In genomic region chr22:42856865-42857704, GRCh38 we compare ENCODE assay signal across 1 cellular context.
TF ChIP-seq lines count a peak whose summit lies in the region.

Gene ARFGAP3, minus strand, starts transcription at chr22:42857273. Its CDS starts 91 bp downstream, at chr22:42857182.

TF ChIP-seq in K562, 482 proteins besides CTCF, POLR2A, EP300 and RAD21 (continued from another document and continues in another):
- TF ChIP-seq HNRNPK (IDR thresholded peaks at IDR 0.05; ENCODE audit: low read depth, low read length, poor library complexity, severe bottlenecking) (peak; percentile 40), FOXJ2 (tag; IDR thresholded peaks at IDR 0.05) (no peak), SIN3A (IDR thresholded peaks at IDR 0.05; ENCODE audit: borderline replicate concordance in 2 of 2, control insufficient read depth in 1 of 2, low read depth in 2 of 2, low read length in 2 of 2) (peak; percentile 80 to 90; a peak in 3 of 4 replicates), MAFF (IDR thresholded peaks at IDR 0.05; ENCODE audit: low read length) (no peak), ZNF146 (CRISPR knock-in tag; IDR thresholded peaks at IDR 0.05; ENCODE audit: unreplicated experiment) (no peak), ATF4 (CRISPR knock-in tag; IDR thresholded peaks at IDR 0.05) (no peak), CREB1 (IDR thresholded peaks at IDR 0.05) (peak; percentile 84), CREB1 (CRISPR knock-in tag; IDR thresholded peaks at IDR 0.05) (peak; percentile 77), BDP1 (IDR thresholded peaks at IDR 0.05; ENCODE audit: insufficient read depth, insufficient read length) (no peak), C11orf30 (IDR thresholded peaks at IDR 0.05; ENCODE audit: low read depth) (peak; percentile 66), OTX1 (CRISPR knock-in tag; IDR thresholded peaks at IDR 0.05) (no peak), KDM5B (IDR thresholded peaks at IDR 0.05; ENCODE audit: insufficient replicate concordance, low read depth, low read length) (peak; percentile 59), SLC30A9 (CRISPR knock-in tag; IDR thresholded peaks at IDR 0.05) (no peak), ETV5 (CRISPR knock-in tag; IDR thresholded peaks at IDR 0.05; ENCODE audit: low read depth) (peak; percentile 50; the same call in 1 of the 2 replicates), CTBP1 (IDR thresholded peaks at IDR 0.05; ENCODE audit: borderline replicate concordance) (peak; percentile 75), MIER1 (IDR thresholded peaks at IDR 0.05; ENCODE audit: low read depth) (no peak), CBFA2T3 (IDR thresholded peaks at IDR 0.05) (no peak), MGA (IDR thresholded peaks at IDR 0.05) (peak; percentile 99), EP400 (IDR thresholded peaks at IDR 0.05) (peak; percentile 75; the same call in 1 of the 2 replicates), TAF1 (IDR thresholded peaks at IDR 0.05; ENCODE audit: control insufficient read depth, extremely low read depth, insufficient read depth, low read length, severe bottlenecking) (no peak), L3MBTL2 (IDR thresholded peaks at IDR 0.05) (peak; percentile 100)
- TF ChIP-seq, protein P1, sequence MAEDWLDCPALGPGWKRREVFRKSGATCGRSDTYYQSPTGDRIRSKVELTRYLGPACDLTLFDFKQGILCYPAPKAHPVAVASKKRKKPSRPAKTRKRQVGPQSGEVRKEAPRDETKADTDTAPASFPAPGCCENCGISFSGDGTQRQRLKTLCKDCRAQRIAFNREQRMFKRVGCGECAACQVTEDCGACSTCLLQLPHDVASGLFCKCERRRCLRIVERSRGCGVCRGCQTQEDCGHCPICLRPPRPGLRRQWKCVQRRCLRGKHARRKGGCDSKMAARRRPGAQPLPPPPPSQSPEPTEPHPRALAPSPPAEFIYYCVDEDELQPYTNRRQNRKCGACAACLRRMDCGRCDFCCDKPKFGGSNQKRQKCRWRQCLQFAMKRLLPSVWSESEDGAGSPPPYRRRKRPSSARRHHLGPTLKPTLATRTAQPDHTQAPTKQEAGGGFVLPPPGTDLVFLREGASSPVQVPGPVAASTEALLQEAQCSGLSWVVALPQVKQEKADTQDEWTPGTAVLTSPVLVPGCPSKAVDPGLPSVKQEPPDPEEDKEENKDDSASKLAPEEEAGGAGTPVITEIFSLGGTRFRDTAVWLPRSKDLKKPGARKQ (CRISPR knock-in tag; IDR thresholded peaks at IDR 0.05): peak; percentile 90; the same call in 1 of the 2 replicates
- TF ChIP-seq, protein P2, sequence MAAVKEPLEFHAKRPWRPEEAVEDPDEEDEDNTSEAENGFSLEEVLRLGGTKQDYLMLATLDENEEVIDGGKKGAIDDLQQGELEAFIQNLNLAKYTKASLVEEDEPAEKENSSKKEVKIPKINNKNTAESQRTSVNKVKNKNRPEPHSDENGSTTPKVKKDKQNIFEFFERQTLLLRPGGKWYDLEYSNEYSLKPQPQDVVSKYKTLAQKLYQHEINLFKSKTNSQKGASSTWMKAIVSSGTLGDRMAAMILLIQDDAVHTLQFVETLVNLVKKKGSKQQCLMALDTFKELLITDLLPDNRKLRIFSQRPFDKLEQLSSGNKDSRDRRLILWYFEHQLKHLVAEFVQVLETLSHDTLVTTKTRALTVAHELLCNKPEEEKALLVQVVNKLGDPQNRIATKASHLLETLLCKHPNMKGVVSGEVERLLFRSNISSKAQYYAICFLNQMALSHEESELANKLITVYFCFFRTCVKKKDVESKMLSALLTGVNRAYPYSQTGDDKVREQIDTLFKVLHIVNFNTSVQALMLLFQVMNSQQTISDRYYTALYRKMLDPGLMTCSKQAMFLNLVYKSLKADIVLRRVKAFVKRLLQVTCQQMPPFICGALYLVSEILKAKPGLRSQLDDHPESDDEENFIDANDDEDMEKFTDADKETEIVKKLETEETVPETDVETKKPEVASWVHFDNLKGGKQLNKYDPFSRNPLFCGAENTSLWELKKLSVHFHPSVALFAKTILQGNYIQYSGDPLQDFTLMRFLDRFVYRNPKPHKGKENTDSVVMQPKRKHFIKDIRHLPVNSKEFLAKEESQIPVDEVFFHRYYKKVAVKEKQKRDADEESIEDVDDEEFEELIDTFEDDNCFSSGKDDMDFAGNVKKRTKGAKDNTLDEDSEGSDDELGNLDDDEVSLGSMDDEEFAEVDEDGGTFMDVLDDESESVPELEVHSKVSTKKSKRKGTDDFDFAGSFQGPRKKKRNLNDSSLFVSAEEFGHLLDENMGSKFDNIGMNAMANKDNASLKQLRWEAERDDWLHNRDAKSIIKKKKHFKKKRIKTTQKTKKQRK (IDR thresholded peaks at IDR 0.05; ENCODE audit: borderline replicate concordance, low read depth, low read length): no peak
- TF ChIP-seq, protein P3, sequence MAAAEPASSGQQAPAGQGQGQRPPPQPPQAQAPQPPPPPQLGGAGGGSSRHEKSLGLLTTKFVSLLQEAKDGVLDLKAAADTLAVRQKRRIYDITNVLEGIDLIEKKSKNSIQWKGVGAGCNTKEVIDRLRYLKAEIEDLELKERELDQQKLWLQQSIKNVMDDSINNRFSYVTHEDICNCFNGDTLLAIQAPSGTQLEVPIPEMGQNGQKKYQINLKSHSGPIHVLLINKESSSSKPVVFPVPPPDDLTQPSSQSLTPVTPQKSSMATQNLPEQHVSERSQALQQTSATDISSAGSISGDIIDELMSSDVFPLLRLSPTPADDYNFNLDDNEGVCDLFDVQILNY (CRISPR knock-in tag; IDR thresholded peaks at IDR 0.05): no peak
- TF ChIP-seq, protein P4, sequence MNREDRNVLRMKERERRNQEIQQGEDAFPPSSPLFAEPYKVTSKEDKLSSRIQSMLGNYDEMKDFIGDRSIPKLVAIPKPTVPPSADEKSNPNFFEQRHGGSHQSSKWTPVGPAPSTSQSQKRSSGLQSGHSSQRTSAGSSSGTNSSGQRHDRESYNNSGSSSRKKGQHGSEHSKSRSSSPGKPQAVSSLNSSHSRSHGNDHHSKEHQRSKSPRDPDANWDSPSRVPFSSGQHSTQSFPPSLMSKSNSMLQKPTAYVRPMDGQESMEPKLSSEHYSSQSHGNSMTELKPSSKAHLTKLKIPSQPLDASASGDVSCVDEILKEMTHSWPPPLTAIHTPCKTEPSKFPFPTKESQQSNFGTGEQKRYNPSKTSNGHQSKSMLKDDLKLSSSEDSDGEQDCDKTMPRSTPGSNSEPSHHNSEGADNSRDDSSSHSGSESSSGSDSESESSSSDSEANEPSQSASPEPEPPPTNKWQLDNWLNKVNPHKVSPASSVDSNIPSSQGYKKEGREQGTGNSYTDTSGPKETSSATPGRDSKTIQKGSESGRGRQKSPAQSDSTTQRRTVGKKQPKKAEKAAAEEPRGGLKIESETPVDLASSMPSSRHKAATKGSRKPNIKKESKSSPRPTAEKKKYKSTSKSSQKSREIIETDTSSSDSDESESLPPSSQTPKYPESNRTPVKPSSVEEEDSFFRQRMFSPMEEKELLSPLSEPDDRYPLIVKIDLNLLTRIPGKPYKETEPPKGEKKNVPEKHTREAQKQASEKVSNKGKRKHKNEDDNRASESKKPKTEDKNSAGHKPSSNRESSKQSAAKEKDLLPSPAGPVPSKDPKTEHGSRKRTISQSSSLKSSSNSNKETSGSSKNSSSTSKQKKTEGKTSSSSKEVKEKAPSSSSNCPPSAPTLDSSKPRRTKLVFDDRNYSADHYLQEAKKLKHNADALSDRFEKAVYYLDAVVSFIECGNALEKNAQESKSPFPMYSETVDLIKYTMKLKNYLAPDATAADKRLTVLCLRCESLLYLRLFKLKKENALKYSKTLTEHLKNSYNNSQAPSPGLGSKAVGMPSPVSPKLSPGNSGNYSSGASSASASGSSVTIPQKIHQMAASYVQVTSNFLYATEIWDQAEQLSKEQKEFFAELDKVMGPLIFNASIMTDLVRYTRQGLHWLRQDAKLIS (CRISPR knock-in tag; IDR thresholded peaks at IDR 0.05): no peak
- TF ChIP-seq, protein P5, sequence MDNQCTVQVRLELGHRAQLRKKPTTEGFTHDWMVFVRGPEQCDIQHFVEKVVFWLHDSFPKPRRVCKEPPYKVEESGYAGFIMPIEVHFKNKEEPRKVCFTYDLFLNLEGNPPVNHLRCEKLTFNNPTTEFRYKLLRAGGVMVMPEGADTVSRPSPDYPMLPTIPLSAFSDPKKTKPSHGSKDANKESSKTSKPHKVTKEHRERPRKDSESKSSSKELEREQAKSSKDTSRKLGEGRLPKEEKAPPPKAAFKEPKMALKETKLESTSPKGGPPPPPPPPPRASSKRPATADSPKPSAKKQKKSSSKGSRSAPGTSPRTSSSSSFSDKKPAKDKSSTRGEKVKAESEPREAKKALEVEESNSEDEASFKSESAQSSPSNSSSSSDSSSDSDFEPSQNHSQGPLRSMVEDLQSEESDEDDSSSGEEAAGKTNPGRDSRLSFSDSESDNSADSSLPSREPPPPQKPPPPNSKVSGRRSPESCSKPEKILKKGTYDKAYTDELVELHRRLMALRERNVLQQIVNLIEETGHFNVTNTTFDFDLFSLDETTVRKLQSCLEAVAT (IDR thresholded peaks at IDR 0.05): peak in 1 of 2 experiments; percentile 92; a peak in 2 of 4 replicates
- TF ChIP-seq, protein P6, sequence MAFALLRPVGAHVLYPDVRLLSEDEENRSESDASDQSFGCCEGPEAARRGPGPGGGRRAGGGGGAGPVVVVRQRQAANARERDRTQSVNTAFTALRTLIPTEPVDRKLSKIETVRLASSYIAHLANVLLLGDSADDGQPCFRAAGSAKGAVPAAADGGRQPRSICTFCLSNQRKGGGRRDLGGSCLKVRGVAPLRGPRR (CRISPR knock-in tag; IDR thresholded peaks at IDR 0.05): no peak
